1 cellular context compared by ENCODE assay signal in the genomic region with DNA sequence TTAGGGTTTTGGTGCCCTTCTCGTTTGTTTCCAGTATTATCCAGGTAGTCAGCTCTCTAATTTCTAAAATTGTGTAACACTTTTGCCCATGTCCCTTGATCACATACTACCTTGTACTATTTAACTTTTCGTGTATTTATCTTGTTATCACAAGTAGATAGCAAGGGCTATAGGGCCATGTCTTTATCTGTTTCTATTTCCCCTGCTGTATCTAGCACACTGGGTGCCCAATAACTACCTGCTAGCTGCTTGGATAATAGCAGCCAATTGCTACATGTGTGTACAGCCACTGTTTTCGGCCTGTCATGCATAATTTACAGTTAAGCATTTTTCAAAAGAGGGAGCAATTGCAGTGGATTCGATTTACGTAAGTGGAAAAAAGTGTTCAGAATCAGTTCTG.
TF ChIP-seq lines count a peak whose summit lies in the region.

No MANE protein-coding gene starts in this region.

TF ChIP-seq in WTC11, 78 proteins besides CTCF, POLR2A, EP300 and RAD21 (continued from another document):
- TF ChIP-seq, protein P1, sequence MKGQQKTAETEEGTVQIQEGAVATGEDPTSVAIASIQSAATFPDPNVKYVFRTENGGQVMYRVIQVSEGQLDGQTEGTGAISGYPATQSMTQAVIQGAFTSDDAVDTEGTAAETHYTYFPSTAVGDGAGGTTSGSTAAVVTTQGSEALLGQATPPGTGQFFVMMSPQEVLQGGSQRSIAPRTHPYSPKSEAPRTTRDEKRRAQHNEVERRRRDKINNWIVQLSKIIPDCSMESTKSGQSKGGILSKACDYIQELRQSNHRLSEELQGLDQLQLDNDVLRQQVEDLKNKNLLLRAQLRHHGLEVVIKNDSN (CRISPR knock-in tag; IDR thresholded peaks at IDR 0.05), result no peak
- TF ChIP-seq ZNF121 (CRISPR knock-in tag; IDR thresholded peaks at IDR 0.05) (no peak), NFYB (CRISPR knock-in tag; conservative IDR thresholded peaks at IDR 0.05; ENCODE audit: low read depth) (no peak), NFE2L1 (CRISPR knock-in tag; IDR thresholded peaks at IDR 0.05) (no peak), TEAD1 (CRISPR knock-in tag; IDR thresholded peaks at IDR 0.05) (no peak)
TF ChIP-seq in WTC11: peak in this region for 0.
